Comparison of ENCODE assay signal across 1 cellular context in the genomic region with DNA sequence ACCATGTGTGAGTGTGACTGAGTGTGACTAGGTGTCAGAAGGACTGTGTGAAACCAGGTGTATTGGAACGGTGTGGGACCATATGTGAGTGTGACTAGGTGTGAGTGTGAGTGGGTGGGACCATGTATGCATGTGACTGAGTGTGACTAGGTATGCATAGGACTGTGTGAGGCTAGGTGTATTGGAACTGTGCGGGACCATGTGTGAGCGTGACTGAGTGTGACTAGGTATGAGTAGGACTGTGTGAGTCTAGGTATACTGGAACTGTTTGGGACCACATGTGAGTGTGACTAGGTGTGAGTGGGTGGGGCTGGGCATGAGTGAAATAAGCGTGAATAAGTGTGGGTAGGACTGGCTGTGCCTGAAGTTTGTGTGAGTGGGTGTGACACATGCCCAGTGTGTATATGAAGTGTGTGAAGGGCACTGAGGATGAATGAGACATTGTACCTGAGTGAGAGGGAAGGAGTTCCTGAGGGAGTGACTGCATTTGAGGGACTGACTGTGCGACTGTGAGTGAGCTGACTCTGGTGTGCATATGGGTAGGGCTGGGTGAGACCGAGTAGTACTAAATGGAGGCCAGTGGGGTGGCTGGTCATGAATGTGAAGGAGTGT.
TF ChIP-seq lines count a peak whose summit lies in the region.

No MANE protein-coding gene starts in this region.

TF ChIP-seq in H1, 55 proteins besides CTCF, POLR2A, EP300 and RAD21 (continued from another document):
- TF ChIP-seq, protein P1, sequence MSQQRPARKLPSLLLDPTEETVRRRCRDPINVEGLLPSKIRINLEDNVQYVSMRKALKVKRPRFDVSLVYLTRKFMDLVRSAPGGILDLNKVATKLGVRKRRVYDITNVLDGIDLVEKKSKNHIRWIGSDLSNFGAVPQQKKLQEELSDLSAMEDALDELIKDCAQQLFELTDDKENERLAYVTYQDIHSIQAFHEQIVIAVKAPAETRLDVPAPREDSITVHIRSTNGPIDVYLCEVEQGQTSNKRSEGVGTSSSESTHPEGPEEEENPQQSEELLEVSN (IDR thresholded peaks at IDR 0.05), result no peak
- TF ChIP-seq KDM5A (IDR thresholded peaks at IDR 0.05; ENCODE audit: low read length) (no peak), GABPA (IDR thresholded peaks at IDR 0.05; ENCODE audit: borderline replicate concordance, insufficient read depth, low read length) (no peak), CHD1 (IDR thresholded peaks at IDR 0.05; ENCODE audit: low read depth, low read length) (no peak)
